Comparison of ENCODE assay signal across 8 cellular contexts in genomic region chr12:66235626-66236281, GRCh38. TPM values are rescaled to one million over a fixed set of nuclear protein-coding genes. Genes with fewer than 3 reads are reported as not detected.
DNase-seq lines count a peak whose midpoint lies in the region; ATAC-seq and TF ChIP-seq lines count a peak whose summit lies in the region.

No MANE protein-coding gene starts in this region.

- H3K27me3 Mint-ChIP-seq in activated CD8-positive, alpha-beta memory T cell treated with anti-CD3 and anti-CD28 coated beads, Interleukin-2, amount 10 ng/mL, durations not matched to agents 7 days and 5 days, result peaks cover 45% of the 10 kb centered on the region
- H3K27me3 Mint-ChIP-seq in T-helper 17 cell, result peaks cover 52% of the 10 kb centered on the region
- H3K27me3 Mint-ChIP-seq in stimulated activated memory B cell treated with anti-CD40 and anti-IgM and Interleukin-4, amounts not matched to agents 10 μg/mL and 1 μg/mL and 100 μg/mL, for 72 hours, result no peaks in the 10 kb centered on the region

- no peaks in the 10 kb centered on the region for H3K9me2 ChIP-seq in hepatocyte (replicated peaks; ENCODE audit: insufficient read depth)

- H3K4me1 ChIP-seq in hepatocyte (ENCODE audit: insufficient read depth) (peaks cover 4% of the 10 kb centered on the region), thyroid gland (no peaks in the 10 kb centered on the region)

- WGBS in hepatocyte (ENCODE audit: low lambda C conversion rate, missing lambda C conversion rate), result 44% methylated on average over 5 of the region's 5 CpGs
- 49 to 54% methylated on average over 5 of the region's 5 CpGs for WGBS in thyroid gland, 2 donors

- ATAC-seq in activated CD8-positive, alpha-beta memory T cell treated with anti-CD3 and anti-CD28 coated beads, Interleukin-2, amount 10 ng/mL, durations not matched to agents 7 days and 5 days, result no peak
- ATAC-seq in T-helper 17 cell (no peak), GM18498 (IDR thresholded peaks at IDR 0.05; ENCODE audit: unreplicated experiment) (no peak)
- no peak for ATAC-seq in stimulated activated memory B cell treated with anti-CD40 and anti-IgM and Interleukin-4, amounts not matched to agents 10 μg/mL and 1 μg/mL and 100 μg/mL, for 72 hours

- H3K36me3 ChIP-seq in hepatocyte (replicated peaks; ENCODE audit: insufficient read depth, low read depth), result no peaks in the 10 kb centered on the region
- H3K36me3 ChIP-seq in thyroid gland, result no peaks in the 10 kb centered on the region

- H3K4me1 Mint-ChIP-seq in activated CD8-positive, alpha-beta memory T cell treated with anti-CD3 and anti-CD28 coated beads, Interleukin-2, amount 10 ng/mL, durations not matched to agents 7 days and 5 days, result peaks cover 6% of the 10 kb centered on the region
- H3K4me1 Mint-ChIP-seq in T-helper 17 cell, result peaks cover 10% of the 10 kb centered on the region
- peaks cover 22% of the 10 kb centered on the region for H3K4me1 Mint-ChIP-seq in stimulated activated memory B cell treated with anti-CD40 and anti-IgM and Interleukin-4, amounts not matched to agents 10 μg/mL and 1 μg/mL and 100 μg/mL, for 72 hours

- no peak for DNase-seq in activated CD8-positive, alpha-beta memory T cell treated with anti-CD3 and anti-CD28 coated beads, Interleukin-2, amount 10 ng/mL, durations not matched to agents 7 days and 5 days
- no peak for DNase-seq in activated CD8-positive, alpha-beta memory T cell treated with anti-CD3 and anti-CD28 coated beads, Interleukin-2, amount 50 U/mL, for 48 hours
- DNase-seq in T-helper 17 cell (no peak), hepatocyte (ENCODE audit: low spot score) (no peak), thyroid gland (no peak), GDM1 (lab: John Stamatoyannopoulos, UW) (no peak)

- no peaks in the 10 kb centered on the region for H3K36me3 Mint-ChIP-seq in activated CD8-positive, alpha-beta memory T cell treated with anti-CD3 and anti-CD28 coated beads, Interleukin-2, amount 10 ng/mL, durations not matched to agents 7 days and 5 days
- peaks cover 5% of the 10 kb centered on the region for H3K36me3 Mint-ChIP-seq in T-helper 17 cell (ENCODE audit: low read depth)
- H3K36me3 Mint-ChIP-seq in stimulated activated memory B cell treated with anti-CD40 and anti-IgM and Interleukin-4, amounts not matched to agents 10 μg/mL and 1 μg/mL and 100 μg/mL, for 72 hours, result no peaks in the 10 kb centered on the region

- no peak for TF ChIP-seq POLR2A in thyroid gland (IDR thresholded peaks at IDR 0.05)

- H3K9me3 Mint-ChIP-seq in activated CD8-positive, alpha-beta memory T cell treated with anti-CD3 and anti-CD28 coated beads, Interleukin-2, amount 10 ng/mL, durations not matched to agents 7 days and 5 days (ENCODE audit: low read depth), result no peaks in the 10 kb centered on the region
- H3K9me3 Mint-ChIP-seq in stimulated activated memory B cell treated with anti-CD40 and anti-IgM and Interleukin-4, amounts not matched to agents 10 μg/mL and 1 μg/mL and 100 μg/mL, for 72 hours, result no peaks in the 10 kb centered on the region

- H3K4me2 ChIP-seq in hepatocyte, result peak overlapping the region; percentile 75

- H3K9me3 ChIP-seq in T-helper 17 cell (ENCODE audit: control insufficient read depth, low read length, poor library complexity, severe bottlenecking), result no peaks in the 10 kb centered on the region
- H3K9me3 ChIP-seq in hepatocyte (ENCODE audit: low read depth), result no peaks in the 10 kb centered on the region
- no peaks in the 10 kb centered on the region for H3K9me3 ChIP-seq in thyroid gland

- TF ChIP-seq CTCF in hepatocyte (IDR thresholded peaks at IDR 0.05; ENCODE audit: poor library complexity) (no peak), thyroid gland (IDR thresholded peaks at IDR 0.05) (no peak)

- H3K4me3 ChIP-seq in hepatocyte (peak overlapping the region; percentile 62), thyroid gland (replicated peaks in 1 of 3) (peak overlapping the region in 1 of 3 donors; percentile 17)

- H3K27me3 ChIP-seq in hepatocyte (peaks cover 5% of the 10 kb centered on the region), thyroid gland (no peaks in the 10 kb centered on the region)

- H3K27ac ChIP-seq in hepatocyte (no peak overlapping the region), thyroid gland (no peak overlapping the region)

- no peak overlapping the region for H3K27ac Mint-ChIP-seq in activated CD8-positive, alpha-beta memory T cell treated with anti-CD3 and anti-CD28 coated beads, Interleukin-2, amount 10 ng/mL, durations not matched to agents 7 days and 5 days
- H3K27ac Mint-ChIP-seq in T-helper 17 cell, result no peak overlapping the region
- H3K27ac Mint-ChIP-seq in stimulated activated memory B cell treated with anti-CD40 and anti-IgM and Interleukin-4, amounts not matched to agents 10 μg/mL and 1 μg/mL and 100 μg/mL, for 72 hours, result no peak overlapping the region

- CTCF ChIA-PET in activated CD8-positive, alpha-beta memory T cell treated with anti-CD3 and anti-CD28 coated beads, Interleukin-2, amount 10 ng/mL, durations not matched to agents 7 days and 5 days (lab: Charles Lee), result interaction anchor here (0.6 to 2.5 kb wide), 8 partner anchors 11 to 1088 kb away, joined by 3 to 7 read pairs (median 3); partner anchors contain the start of gene TMBIM4

- intact Hi-C loops in thyroid gland (cut with DNase I), result no loop called here

- H2AFZ ChIP-seq in hepatocyte, result peak overlapping the region; percentile 72

- H3K4me3 Mint-ChIP-seq in activated CD8-positive, alpha-beta memory T cell treated with anti-CD3 and anti-CD28 coated beads, Interleukin-2, amount 10 ng/mL, durations not matched to agents 7 days and 5 days, result peak overlapping the region; percentile 8
- H3K4me3 Mint-ChIP-seq in T-helper 17 cell, result peak overlapping the region; percentile 63
- H3K4me3 Mint-ChIP-seq in stimulated activated memory B cell treated with anti-CD40 and anti-IgM and Interleukin-4, amounts not matched to agents 10 μg/mL and 1 μg/mL and 100 μg/mL, for 72 hours, result peak overlapping the region; percentile 70

- H3K79me2 ChIP-seq in hepatocyte, result no peaks in the 10 kb centered on the region

- no peaks in the 10 kb centered on the region for H4K20me1 ChIP-seq in hepatocyte (ENCODE audit: insufficient read depth, poor library complexity, severe bottlenecking)

RNA-seq across cellular contexts. Expression of gene IRAK3, which starts 46.7 kb away (rescaled TPM):
- total RNA-seq in activated CD8-positive, alpha-beta memory T cell treated with anti-CD3 and anti-CD28 coated beads, Interleukin-2, amount 10 ng/mL, durations not matched to agents 7 days and 5 days, result under 1 TPM; 0.20 to 0.52 TPM
- total RNA-seq in T-helper 17 cell (1 to 10 TPM; 1.5 to 2.4 TPM), hepatocyte (7.5 and 8.6 TPM in 2 replicates), thyroid gland (10 to 100 TPM in 3 of 4 donors, 1 to 10 TPM in 1; 8.0 to 26.6 (median 17.6) TPM)
- polyA plus RNA-seq in hepatocyte, result 1.2 and 1.8 TPM in 2 replicates

Comparison
In these comparisons a context has a peak if more than half of its experiments do, and no peak if none do; other contexts are left out.
1. H3K4me3 Mint-ChIP-seq: peak in every context shown above with its lines; median percentile 70 in stimulated activated memory B cell treated with anti-CD40 and anti-IgM and Interleukin-4, amounts not matched to agents 10 μg/mL and 1 μg/mL and 100 μg/mL, for 72 hours; 63 in T-helper 17 cell; 8 in activated CD8-positive, alpha-beta memory T cell treated with anti-CD3 and anti-CD28 coated beads, Interleukin-2, amount 10 ng/mL, durations not matched to agents 7 days and 5 days.